Comparison of ENCODE assay signal across 31 cellular contexts in genomic region chr3:175732053-175732452, GRCh38.
"Had no signal": no experiment of that assay in that cellular context is flagged by ENCODE, and none has a peak within 500 bp of the region (broad histone marks: within the 10 kb centered on the region; RNA-seq: fewer than 3 reads in every experiment).

No MANE protein-coding gene starts in this region.

- H3K4me3 ChIP-seq: MG63, SK-N-MC had no signal

- DNase-seq: activated CD4-positive, alpha-beta memory T cell treated with anti-CD3 and anti-CD28 coated beads, Interleukin-2, amount 10 ng/mL, durations not matched to agents 7 days and 5 days; activated CD4-positive, alpha-beta T cell treated with anti-CD3 and anti-CD28 coated beads, Interleukin-2, amount 50 U/mL, for 1 hour; activated CD4-positive, CD25-positive, alpha-beta regulatory T cell; activated gamma-delta T cell; activated naive CD4-positive, alpha-beta T cell treated with anti-CD3 and anti-CD28 coated beads for 36 hours; activated T-cell treated with anti-CD3 and anti-CD28 coated beads for 4 hours; activated T-cell treated with anti-CD3 and anti-CD28 coated beads, Interleukin-2, amount 50 U/mL, for 48 hours; amygdala; cortex of kidney; MG63; MV-4-11; NCI-H1092 treated with DMSO at 0.1 percent for 48 hours; NCI-H146; NCI-H187 treated with DMSO at 0.1 percent for 48 hours; NCI-H2081 treated with DMSO at 0.1 percent for 48 hours; NCI-H2227 treated with DMSO at 0.1 percent for 48 hours; NCI-H446 treated with DMSO at 0.1 percent for 48 hours; NCI-H524 treated with DMSO at 0.1 percent for 48 hours; NCI-H774; NK-92 treated with Interleukin-12 subunit alpha and Interleukin-12 subunit beta, amount 100 ng/mL, for 24 hours; OCI-M1; RPMI8226; T-cell; T-helper 2 cell; T1000 had no signal

- FAIRE-seq: astrocyte, TTC549 had no signal

- ATAC-seq: activated T-helper 17 cell treated with anti-CD3 and anti-CD28 coated beads, Interleukin-2, amount 50 U/mL, for 72 hours; Panc1; Right ventricle myocardium inferior; T-cell had no signal

- H3K27ac ChIP-seq: SK-N-MC had no signal

- H3K36me3 ChIP-seq: MG63 had no signal

- H3K27me3 ChIP-seq: MG63 had no signal
